In the genomic region with DNA sequence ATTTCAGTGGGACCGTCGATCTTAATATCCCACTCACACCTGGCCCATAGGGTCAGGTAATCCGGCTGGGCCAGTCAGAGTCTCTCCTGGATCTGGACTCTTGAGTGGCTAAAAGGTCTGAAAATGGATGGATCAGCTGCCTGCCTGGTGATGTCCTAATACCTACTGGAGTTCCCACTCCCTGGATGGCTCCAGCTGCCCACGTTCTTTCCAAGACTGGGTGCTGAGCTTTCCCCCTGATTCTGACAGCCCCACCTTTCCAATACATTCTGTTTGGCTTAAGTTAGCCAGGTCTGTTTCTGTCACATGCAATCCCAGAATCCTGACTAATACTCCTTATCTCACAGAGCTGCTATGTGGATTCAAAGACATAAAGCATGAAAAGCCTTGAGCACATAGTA, we compare ENCODE assay signal across 12 cellular contexts. TPM values are rescaled to one million over a fixed set of nuclear protein-coding genes. Genes with fewer than 3 reads are reported as not detected.
DNase-seq lines count a peak whose midpoint lies in the region; ATAC-seq, FAIRE-seq and TF ChIP-seq lines count a peak whose summit lies in the region.
"Had no signal": no experiment of that assay in that cellular context is flagged by ENCODE, and none has a peak within 500 bp of the region (broad histone marks: within the 10 kb centered on the region; RNA-seq: fewer than 3 reads in every experiment).

No MANE protein-coding gene starts in this region.

- no peaks in the 10 kb centered on the region for H3K9me1 ChIP-seq in K562 (ENCODE audit: control insufficient read depth, insufficient read depth, low read length)

- H4K20me1 ChIP-seq in K562 (replicated peaks; ENCODE audit: control insufficient read depth, insufficient read depth, low read length): peaks cover 3% of the 10 kb centered on the region; the same call in 1 of the 2 replicates

- H3K4me2 ChIP-seq in K562 (ENCODE audit: insufficient read depth, low read length): no peak overlapping the region

- peak; percentile 29 for DNase-seq in GM03348 (ENCODE audit: low spot score)
- no peak for DNase-seq in K562 (ENCODE audit: extremely low read depth in 1 of 4, low spot score in 3 of 4)
- no peak for DNase-seq in left ventricle myocardium inferior
- no peak for DNase-seq in UCSD-AML1 (lab: John Stamatoyannopoulos, UW; ENCODE audit: unreplicated experiment)
- DNase-seq in ACHN: no peak
- no peak for DNase-seq in activated gamma-delta T cell treated with Interleukin-2 at 50 U/mL for 16 hours
- DNase-seq: activated CD4-positive, alpha-beta T cell treated with anti-CD3 and anti-CD28 coated beads, Interleukin-2, amount 50 U/mL, for 1 hour; CD8-positive, alpha-beta T cell; stimulated activated naive B cell treated with anti-CD40 and anti-IgM and Interleukin-4, amounts not matched to agents 10 μg/mL and 1 μg/mL and 100 μg/mL, for 72 hours had no signal

- no peak for FAIRE-seq in K562 (lab: Jason Lieb, UNC)
- FAIRE-seq: GM12878 had no signal

- H3K36me3 ChIP-seq in K562 (ENCODE audit: control insufficient read depth, insufficient read depth, low read length) (no peaks in the 10 kb centered on the region), left ventricle myocardium inferior (no peaks in the 10 kb centered on the region)

- H3K4me3 ChIP-seq in K562 (no peak overlapping the region), left ventricle myocardium inferior (no peak overlapping the region), skin epidermis (no peak overlapping the region)
- H3K4me3 ChIP-seq: GM12878 had no signal

- no peak overlapping the region for H2AFZ ChIP-seq in K562 (ENCODE audit: low read depth, low read length)

- ATAC-seq in K562 (no peak), GM21786 (IDR thresholded peaks at IDR 0.05; ENCODE audit: unreplicated experiment) (no peak)
- ATAC-seq: CD8-positive, alpha-beta T cell had no signal

- TF ChIP-seq CTCF in K562 (IDR thresholded peaks at IDR 0.05 in 2 of 3, conservative IDR thresholded peaks at IDR 0.05 in 1 of 3; ENCODE audit: insufficient read depth in 2 of 3, low read depth in 1 of 3, low read length in 3 of 3): no peak
- no peak for TF ChIP-seq CTCF in left ventricle myocardium inferior (IDR thresholded peaks at IDR 0.05; ENCODE audit: borderline replicate concordance)

- H3K27ac ChIP-seq in K562 (ENCODE audit: extremely low read depth, low read depth, low read length) (no peak overlapping the region), left ventricle myocardium inferior (replicated peaks) (peak overlapping the region; percentile 62), skin epidermis (peak overlapping the region in 16 of 21 experiments; percentile 1 to 79 (median 58))

- no peak for TF ChIP-seq EP300 in K562 (IDR thresholded peaks at IDR 0.05; ENCODE audit: low read length)

- TF ChIP-seq POLR2A in K562 (conservative IDR thresholded peaks at IDR 0.05): no peak

- H3K79me2 ChIP-seq in K562 (ENCODE audit: control insufficient read depth, insufficient read depth, low read length): no peaks in the 10 kb centered on the region

- in situ Hi-C loops in K562 (cut with MboI): no loop called here
- in situ Hi-C loops in ACHN (cut with HindIII; ENCODE audit: low pct_ligation_motif_present, low pct_unique_long_range_greater_than_20kb, low sequenced_read_pairs): no loop called here

- H3K4me1 ChIP-seq in K562 (replicated peaks in 1 of 2; ENCODE audit: control insufficient read depth in 2 of 2, insufficient read depth in 2 of 2, low read length in 2 of 2) (peaks cover 8 to 10% of the 10 kb centered on the region in 2 experiments), left ventricle myocardium inferior (peaks cover 48% of the 10 kb centered on the region)

- CTCF ChIA-PET in K562 (lab: Yijun Ruan, JAX; ENCODE audit: low intra/inter-chr PET ratio): no interaction called here

- WGBS in K562 (ENCODE audit: insufficient coverage, low coverage, missing lambda C conversion rate): 10% methylated on average over 4 of the region's 4 CpGs

- no peak for TF ChIP-seq RAD21 in K562 (CRISPR knock-in tag; conservative IDR thresholded peaks at IDR 0.05 in 1 of 2, IDR thresholded peaks at IDR 0.05 in 1 of 2)

- intact Hi-C loops in K562 (cut with micrococcal nuclease): no loop called here
- intact Hi-C loops in left ventricle myocardium inferior (cut with micrococcal nuclease): no loop called here

- peaks cover 16 to 69% of the 10 kb centered on the region in 2 experiments; a peak in 3 of 5 replicates for H3K27me3 ChIP-seq in K562 (ENCODE audit: control insufficient read depth in 2 of 2, insufficient read depth in 2 of 2, low read length in 2 of 2)
- no peaks in the 10 kb centered on the region for H3K27me3 ChIP-seq in left ventricle myocardium inferior (ENCODE audit: low read depth)

- POLR2A ChIA-PET in K562 (lab: Yijun Ruan, JAX): interaction anchor here (0.9 to 1.2 kb wide), 2 partner anchors 18 to 133 kb away, joined by 4 read pairs; no protein-coding TSS in a partner anchor

- H3K9me3 ChIP-seq in K562 (replicated peaks; ENCODE audit: control insufficient read depth, insufficient read depth, low read depth, low read length): no peaks in the 10 kb centered on the region
- no peaks in the 10 kb centered on the region for H3K9me3 ChIP-seq in left ventricle myocardium inferior (replicated peaks)

- BruUV-seq in K562 (replicated peaks; lab: Mats Ljungman, UMichigan): no TSS peak

- no peak overlapping the region for H3K9ac ChIP-seq in K562 (ENCODE audit: insufficient read depth in 1 of 2, low read depth in 2 of 2, low read length in 2 of 2)

TF ChIP-seq in K562, 482 proteins besides CTCF, POLR2A, EP300 and RAD21:
- TF ChIP-seq NRF1 (conservative IDR thresholded peaks at IDR 0.05 in 1 of 2, IDR thresholded peaks at IDR 0.05 in 1 of 2) (no peak), ZBTB17 (CRISPR knock-in tag; IDR thresholded peaks at IDR 0.05) (peak; percentile 7; the same call in 1 of the 2 replicates), HDAC6 (IDR thresholded peaks at IDR 0.05; ENCODE audit: low read depth, low read length) (no peak), FOSL1 (tag; conservative IDR thresholded peaks at IDR 0.05) (peak; percentile 3; the same call in 1 of the 2 replicates)

RNA-seq across cellular contexts. Expression of a gene that starts 10.2 kb away (rescaled TPM):
- 0.21 and 0.25 TPM in 2 replicates for total RNA-seq in K562 (2011; cell fraction: chromatin; rRNA removed; ENCODE audit: low replicate concordance)
- 0.17 and 0.26 TPM in 2 replicates for total RNA-seq in K562 (2011; cell fraction: nucleolus; rRNA removed)
- 0.08 and 0.44 TPM in 2 replicates for total RNA-seq in K562 (2011; cell fraction: nucleoplasm; rRNA removed)
- 0.12 and 0.41 TPM in 2 replicates for total RNA-seq in K562 (2014; rRNA removed)
- 0.04 and 0.10 TPM in 2 replicates for total RNA-seq in K562 (2014; rRNA removed; fragmentation: Illumina TruSeq; extraction: Trizol)
- total RNA-seq in K562 (2015; rRNA removed; fragmentation: Illumina TruSeq; extraction: Trizol): 0.29 and 0.34 TPM in 2 replicates
- 0.49 and 0.66 TPM in 2 replicates for total RNA-seq in K562 (2021)
- 0.07 TPM in 2 replicates for polyA plus RNA-seq in K562 (2011; rRNA removed)
- 0.01 and 0.72 TPM in 2 replicates for polyA plus RNA-seq in K562 (2011; cell fraction: cytosol; rRNA removed)
- polyA plus RNA-seq in K562 (2011; cell fraction: nucleus; rRNA removed): 0.07 and 0.09 TPM in 2 replicates
- polyA plus RNA-seq in K562 (2012): 0.35 and 0.53 TPM in 2 replicates
- polyA plus RNA-seq in K562 (2014; fragmentation: Illumina TruSeq; extraction: Trizol): 0.19 and 0.28 TPM in 2 replicates
- under 1 TPM; 0.11 to 0.17 TPM for polyA plus RNA-seq in K562 (2014; fragmentation: Nextera tagmentation; extraction: Ambion mirVana)
- 0.13 and 0.21 TPM in 2 replicates for polyA plus RNA-seq in K562 (2014; rRNA removed)
- 0.12 TPM in 1 of 2 replicates, not detected in the other for polyA minus RNA-seq in K562 (2011; rRNA and poly(A)+ RNA removed)
- 0.76 TPM in 1 of 2 replicates, not detected in the other for polyA minus RNA-seq in K562 (2011; cell fraction: cytosol; rRNA and poly(A)+ RNA removed)
- 0.11 and 0.13 TPM in 2 replicates for polyA minus RNA-seq in K562 (2011; cell fraction: nucleus; rRNA and poly(A)+ RNA removed)
- total RNA-seq in left ventricle myocardium inferior: 5.2 TPM
